Comparison of ENCODE assay signal across 17 cellular contexts in the genomic region with DNA sequence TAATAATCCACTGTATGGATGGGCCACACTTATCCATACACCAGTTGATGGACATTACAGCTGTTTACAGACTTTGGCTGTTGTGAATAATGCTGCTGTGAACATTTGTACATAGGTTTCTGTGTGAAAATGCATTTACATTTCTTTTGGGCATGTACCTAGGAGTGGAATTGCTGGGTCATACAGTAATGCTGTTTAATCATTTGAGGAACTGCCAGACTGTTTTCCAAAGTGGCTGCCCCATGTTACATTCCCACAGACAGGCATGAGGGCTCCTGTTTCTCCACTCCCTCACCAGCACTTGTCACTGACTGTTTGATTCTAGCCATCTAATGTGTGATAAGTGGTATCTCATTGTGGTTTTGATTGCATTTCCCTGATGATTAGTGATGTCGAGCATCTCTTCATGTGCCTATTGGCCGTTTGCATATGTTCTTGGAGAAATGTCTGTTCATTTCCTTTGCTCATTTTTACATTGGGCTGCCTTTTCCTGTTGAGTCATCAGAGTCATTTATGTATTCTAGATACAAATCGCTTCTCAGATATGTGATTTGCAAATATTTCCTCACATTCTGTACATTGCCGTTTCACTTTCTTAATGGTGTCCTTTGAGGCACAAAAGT. TPM values are rescaled to one million over a fixed set of nuclear protein-coding genes. Genes with fewer than 3 reads are reported as not detected.
A peak's percentile ranks its signal among the peaks of the same experiment; 100 is the strongest.
DNase-seq lines count a peak whose midpoint lies in the region; ATAC-seq and TF ChIP-seq lines count a peak whose summit lies in the region.
"Had no signal": no experiment of that assay in that cellular context is flagged by ENCODE, and none has a peak within 500 bp of the region (broad histone marks: within the 10 kb centered on the region; RNA-seq: fewer than 3 reads in every experiment).

No MANE protein-coding gene starts in this region.

- H3K27me3 ChIP-seq in naive thymus-derived CD4-positive, alpha-beta T cell (ENCODE audit: control insufficient read depth in 2 of 2, insufficient read depth in 2 of 2, low read length in 2 of 2) = no peaks in the 10 kb centered on the region

- H3K27ac Mint-ChIP-seq in activated CD4-positive, alpha-beta T cell treated with anti-CD3 and anti-CD28 coated beads for 36 hours = peak overlapping the region; percentile 11
- no peak overlapping the region for H3K27ac Mint-ChIP-seq in activated CD4-positive, alpha-beta T cell treated with anti-CD3 and anti-CD28 coated beads, Interleukin-2, amount 10 ng/mL, durations not matched to agents 24 days and 14 days
- peak overlapping the region; percentile 68 for H3K27ac Mint-ChIP-seq in HFFc6
- no peak overlapping the region for H3K27ac Mint-ChIP-seq in naive thymus-derived CD4-positive, alpha-beta T cell
- H3K27ac Mint-ChIP-seq in endothelial cell (ENCODE audit: unreplicated experiment) = no peak overlapping the region
- H3K27ac Mint-ChIP-seq: activated B cell treated with CpG ODN at 0.5 μM for 24 hours had no signal

- peaks cover 6% of the 10 kb centered on the region for H3K9me3 Mint-ChIP-seq in activated CD4-positive, alpha-beta T cell treated with anti-CD3 and anti-CD28 coated beads for 36 hours (ENCODE audit: low read depth)
- peaks cover 5% of the 10 kb centered on the region for H3K9me3 Mint-ChIP-seq in activated CD4-positive, alpha-beta T cell treated with anti-CD3 and anti-CD28 coated beads, Interleukin-2, amount 10 ng/mL, durations not matched to agents 24 days and 14 days
- peaks cover 25% of the 10 kb centered on the region for H3K9me3 Mint-ChIP-seq in HFFc6
- H3K9me3 Mint-ChIP-seq in naive thymus-derived CD4-positive, alpha-beta T cell = peaks cover 0 to 11% (median 4%) of the 10 kb centered on the region in 11 donors
- H3K9me3 Mint-ChIP-seq in endothelial cell (ENCODE audit: unreplicated experiment) = no peaks in the 10 kb centered on the region

- H3K36me3 Mint-ChIP-seq in activated CD4-positive, alpha-beta T cell treated with anti-CD3 and anti-CD28 coated beads for 36 hours (ENCODE audit: low read depth) = no peaks in the 10 kb centered on the region
- no peaks in the 10 kb centered on the region for H3K36me3 Mint-ChIP-seq in activated CD4-positive, alpha-beta T cell treated with anti-CD3 and anti-CD28 coated beads, Interleukin-2, amount 10 ng/mL, durations not matched to agents 24 days and 14 days (ENCODE audit: low read depth)
- peaks cover 17% of the 10 kb centered on the region for H3K36me3 Mint-ChIP-seq in HFFc6 (ENCODE audit: low read depth)
- no peaks in the 10 kb centered on the region for H3K36me3 Mint-ChIP-seq in naive thymus-derived CD4-positive, alpha-beta T cell
- peaks cover 49% of the 10 kb centered on the region for H3K36me3 Mint-ChIP-seq in endothelial cell (ENCODE audit: low read depth, unreplicated experiment)

- TF ChIP-seq CTCF in HFFc6 (IDR thresholded peaks at IDR 0.05) (no peak), endothelial cell (IDR thresholded peaks at IDR 0.05; ENCODE audit: unreplicated experiment) (no peak)

- intact Hi-C loops in activated CD4-positive, alpha-beta T cell treated with anti-CD3 and anti-CD28 coated beads for 36 hours (cut with DNase I, micrococcal nuclease) = no loop called here
- intact Hi-C loops in activated CD4-positive, alpha-beta T cell treated with anti-CD3 and anti-CD28 coated beads, Interleukin-2, amount 10 ng/mL, durations not matched to agents 24 days and 14 days (cut with micrococcal nuclease) = no loop called here
- intact Hi-C loops in naive thymus-derived CD4-positive, alpha-beta T cell (cut with micrococcal nuclease) = no loop called here

- POLR2A ChIA-PET in activated CD4-positive, alpha-beta T cell treated with anti-CD3 and anti-CD28 coated beads for 36 hours (lab: Charles Lee) = no interaction called here
- POLR2A ChIA-PET in naive thymus-derived CD4-positive, alpha-beta T cell (lab: Charles Lee) = no interaction called here

- H3K9me3 ChIP-seq in naive thymus-derived CD4-positive, alpha-beta T cell (ENCODE audit: control insufficient read depth in 2 of 3, low read length in 3 of 3) = no peaks in the 10 kb centered on the region

- in situ Hi-C loops in G401 (cut with HindIII; ENCODE audit: low sequenced_read_pairs) = no loop called here

- no peak overlapping the region for H3K27ac ChIP-seq in naive thymus-derived CD4-positive, alpha-beta T cell (ENCODE audit: low read depth, low read length)
- H3K27ac ChIP-seq: HL-60, RWPE1 had no signal

- no peak overlapping the region for H3K4me3 Mint-ChIP-seq in activated CD4-positive, alpha-beta T cell treated with anti-CD3 and anti-CD28 coated beads for 36 hours
- H3K4me3 Mint-ChIP-seq in activated CD4-positive, alpha-beta T cell treated with anti-CD3 and anti-CD28 coated beads, Interleukin-2, amount 10 ng/mL, durations not matched to agents 24 days and 14 days = no peak overlapping the region
- H3K4me3 Mint-ChIP-seq in HFFc6 = peak overlapping the region; percentile 33
- H3K4me3 Mint-ChIP-seq in naive thymus-derived CD4-positive, alpha-beta T cell = no peak overlapping the region
- no peak overlapping the region for H3K4me3 Mint-ChIP-seq in endothelial cell (ENCODE audit: unreplicated experiment)
- H3K4me3 Mint-ChIP-seq: activated B cell treated with CpG ODN at 0.5 μM for 24 hours had no signal

- H3K36me3 ChIP-seq in naive thymus-derived CD4-positive, alpha-beta T cell (ENCODE audit: control insufficient read depth in 2 of 3, insufficient read depth in 3 of 3, low read length in 3 of 3) = no peaks in the 10 kb centered on the region

- no peaks in the 10 kb centered on the region for H3K4me1 ChIP-seq in naive thymus-derived CD4-positive, alpha-beta T cell (ENCODE audit: control insufficient read depth in 2 of 2, insufficient read depth in 2 of 2, low read length in 2 of 2)

- peak; percentile 86 for ATAC-seq in activated CD4-positive, alpha-beta T cell treated with anti-CD3 and anti-CD28 coated beads for 36 hours
- peak; percentile 78 for ATAC-seq in naive thymus-derived CD4-positive, alpha-beta T cell
- ATAC-seq: left colon had no signal

- CTCF ChIA-PET in activated CD4-positive, alpha-beta T cell treated with anti-CD3 and anti-CD28 coated beads for 36 hours (lab: Charles Lee) = no interaction called here
- CTCF ChIA-PET in naive thymus-derived CD4-positive, alpha-beta T cell (lab: Charles Lee) = no interaction called here

- H3K4me3 ChIP-seq in naive thymus-derived CD4-positive, alpha-beta T cell (ENCODE audit: low read length) = no peak overlapping the region

- no peak for DNase-seq in activated CD4-positive, alpha-beta T cell treated with anti-CD3 and anti-CD28 coated beads for 36 hours
- no peak for DNase-seq in activated CD4-positive, alpha-beta T cell treated with anti-CD3 and anti-CD28 coated beads, Interleukin-2, amount 10 ng/mL, durations not matched to agents 24 days and 14 days
- DNase-seq in HFFc6 (peak; percentile 54), amniotic epithelial cell (ENCODE audit: low read depth) (peak; percentile 31), AG08395 (ENCODE audit: low spot score) (no peak), endothelial cell (ENCODE audit: low spot score) (no peak), G401 (ENCODE audit: low spot score) (no peak)
- DNase-seq in naive thymus-derived CD4-positive, alpha-beta T cell = no peak
- DNase-seq: ACHN, activated B cell treated with CpG ODN at 0.5 μM for 24 hours, aorta, hypothalamus, left colon, NCI-H2107, NCI-H748 treated with DMSO at 0.1 percent for 48 hours had no signal

- peaks cover under 1% of the 10 kb centered on the region for H3K27me3 Mint-ChIP-seq in activated CD4-positive, alpha-beta T cell treated with anti-CD3 and anti-CD28 coated beads for 36 hours
- H3K27me3 Mint-ChIP-seq in activated CD4-positive, alpha-beta T cell treated with anti-CD3 and anti-CD28 coated beads, Interleukin-2, amount 10 ng/mL, durations not matched to agents 24 days and 14 days = no peaks in the 10 kb centered on the region
- H3K27me3 Mint-ChIP-seq in HFFc6 (ENCODE audit: insufficient read depth) (peaks cover 5% of the 10 kb centered on the region), endothelial cell (ENCODE audit: unreplicated experiment) (peaks cover 8% of the 10 kb centered on the region)
- H3K27me3 Mint-ChIP-seq in naive thymus-derived CD4-positive, alpha-beta T cell = peaks cover 0 to 4% (median 2%) of the 10 kb centered on the region in 5 donors

- H3K4me1 Mint-ChIP-seq in activated CD4-positive, alpha-beta T cell treated with anti-CD3 and anti-CD28 coated beads for 36 hours = peaks cover 12% of the 10 kb centered on the region
- H3K4me1 Mint-ChIP-seq in activated CD4-positive, alpha-beta T cell treated with anti-CD3 and anti-CD28 coated beads, Interleukin-2, amount 10 ng/mL, durations not matched to agents 24 days and 14 days = peaks cover 4% of the 10 kb centered on the region
- peaks cover 29% of the 10 kb centered on the region for H3K4me1 Mint-ChIP-seq in HFFc6 (ENCODE audit: low read depth)
- H3K4me1 Mint-ChIP-seq in naive thymus-derived CD4-positive, alpha-beta T cell = peaks cover 0 to 6% (median 0%) of the 10 kb centered on the region in 7 donors
- H3K4me1 Mint-ChIP-seq in endothelial cell (ENCODE audit: unreplicated experiment) = peaks cover 9% of the 10 kb centered on the region
- H3K4me1 Mint-ChIP-seq: activated B cell treated with CpG ODN at 0.5 μM for 24 hours had no signal

RNA-seq across cellular contexts. Expression of gene TMEM255B, which starts 12.8 kb away (rescaled TPM):
- 1 to 10 TPM in 1 of 2 experiments, under 1 TPM in 1; 0.74 to 1.3 TPM for total RNA-seq in activated CD4-positive, alpha-beta T cell treated with anti-CD3 and anti-CD28 coated beads for 36 hours
- total RNA-seq in activated CD4-positive, alpha-beta T cell treated with anti-CD3 and anti-CD28 coated beads, Interleukin-2, amount 10 ng/mL, durations not matched to agents 24 days and 14 days = 2.0 and 2.4 TPM in 2 replicates
- total RNA-seq in HFFc6 (2021; fragmentation: NEBNext Ultra II Directional; extraction: Animal tissue kit (Norgen Biotek cat#: 25700)) = 10 to 100 TPM in 1 of 6 experiments, 1 to 10 TPM in 5; 8.2 to 10.3 (median 9.1) TPM
- 1 to 10 TPM in 4 of 5 experiments, under 1 TPM in 1; 0.62 to 3.3 (median 1.6) TPM for total RNA-seq in naive thymus-derived CD4-positive, alpha-beta T cell
- polyA plus RNA-seq in naive thymus-derived CD4-positive, alpha-beta T cell = under 1 TPM in 1 of 2 donors, not detected in 1; 0.08 TPM
- 321 TPM for total RNA-seq in endothelial cell (ENCODE audit: unreplicated experiment)
- total RNA-seq in G401 (2014; rRNA removed; shearing (Covaris generic)) = 1.2 TPM in 1 of 2 replicates, not detected in the other

Comparison
In these comparisons a context has a peak if more than half of its experiments do, and no peak if none do; other contexts are left out.
1. H3K27ac Mint-ChIP-seq: peak in activated CD4-positive, alpha-beta T cell treated with anti-CD3 and anti-CD28 coated beads for 36 hours (single experiment) and HFFc6 (single experiment); none in activated CD4-positive, alpha-beta T cell treated with anti-CD3 and anti-CD28 coated beads, Interleukin-2, amount 10 ng/mL, durations not matched to agents 24 days and 14 days (single experiment), naive thymus-derived CD4-positive, alpha-beta T cell (0 of 9) and endothelial cell (single experiment).
2. DNase-seq: peak in HFFc6 (single experiment) and amniotic epithelial cell (single experiment); none in activated CD4-positive, alpha-beta T cell treated with anti-CD3 and anti-CD28 coated beads for 36 hours (single experiment), activated CD4-positive, alpha-beta T cell treated with anti-CD3 and anti-CD28 coated beads, Interleukin-2, amount 10 ng/mL, durations not matched to agents 24 days and 14 days (single experiment), naive thymus-derived CD4-positive, alpha-beta T cell (0 of 9), AG08395 (single experiment), endothelial cell (single experiment) and G401 (single experiment).
3. RNA of gene TMEM255B, which starts 12.8 kb away (total RNA-seq): 321 TPM in endothelial cell (single experiment); 8.2 to 10.3 TPM in HFFc6, 2.0 to 2.4 TPM in activated CD4-positive, alpha-beta T cell treated with anti-CD3 and anti-CD28 coated beads, Interleukin-2, amount 10 ng/mL, durations not matched to agents 24 days and 14 days, 0.62 to 3.3 TPM in naive thymus-derived CD4-positive, alpha-beta T cell, 0.74 to 1.3 TPM in activated CD4-positive, alpha-beta T cell treated with anti-CD3 and anti-CD28 coated beads for 36 hours and 1.2 TPM in G401; every median in the first group is over 10 times any median in the second.